ENCODE assay signal across 8 cellular contexts in the genomic region with DNA sequence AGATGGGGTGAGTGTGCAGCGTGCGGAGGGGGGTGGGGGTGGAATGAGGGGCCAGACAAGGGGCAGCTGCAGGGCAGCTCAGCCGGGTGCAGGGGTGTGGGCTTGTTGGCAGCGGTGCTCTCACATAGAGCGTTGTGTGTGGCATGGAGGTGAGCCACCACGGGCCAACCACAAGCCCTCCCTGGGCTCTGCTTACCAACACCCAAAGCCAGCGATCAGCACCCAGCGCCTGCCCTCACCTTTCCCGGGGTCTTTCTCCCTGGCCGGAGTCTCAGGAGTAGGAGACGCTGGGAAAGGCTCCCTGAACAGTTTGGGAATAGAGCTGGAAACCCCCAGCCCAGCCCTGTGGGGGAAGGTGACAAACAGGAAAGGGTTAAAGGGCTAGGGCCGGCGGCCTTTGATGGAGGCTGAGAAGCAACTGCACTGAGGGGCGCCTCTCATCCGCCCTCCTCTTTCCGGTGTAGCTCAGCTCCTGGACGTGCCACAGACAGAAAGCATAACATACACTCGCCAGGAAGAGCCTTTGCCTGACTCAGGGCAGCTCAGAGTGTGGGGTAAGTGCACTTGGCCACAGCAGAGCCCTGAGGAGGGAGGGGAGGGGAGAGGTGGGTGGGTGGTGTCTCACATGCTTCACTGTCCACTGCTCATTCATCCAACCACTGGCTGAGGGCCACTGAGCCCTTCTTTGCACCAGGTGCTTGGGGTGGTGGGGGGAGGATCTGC. TPM values are rescaled to one million over a fixed set of nuclear protein-coding genes. Genes with fewer than 3 reads are reported as not detected.
DNase-seq lines count a peak whose midpoint lies in the region; ATAC-seq, FAIRE-seq and TF ChIP-seq lines count a peak whose summit lies in the region.

No MANE protein-coding gene starts in this region.

- H3K4me1 ChIP-seq in Loucy (ENCODE audit: insufficient read depth, low read length, poor library complexity, severe bottlenecking) (peaks cover 64% of the 10 kb centered on the region), fibroblast of lung (ENCODE audit: control insufficient read depth, extremely low read depth, insufficient read depth, low read length) (peaks cover 22% of the 10 kb centered on the region)

- no TSS peak for BruUV-seq in Calu3 (replicated peaks; lab: Mats Ljungman, UMichigan)

- H3K36me3 Mint-ChIP-seq in Calu3 (ENCODE audit: insufficient read depth, unreplicated experiment): peaks cover 57% of the 10 kb centered on the region

- H3K9me3 Mint-ChIP-seq in Calu3 (ENCODE audit: low read depth, unreplicated experiment): no peaks in the 10 kb centered on the region

- FAIRE-seq in GM19239 (lab: Jason Lieb, UNC): no peak

- CTCF ChIA-PET in Calu3 (lab: Charles Lee): interaction anchor here (0.6 to 3.2 kb wide), 9 partner anchors 9 to 582 kb away, joined by 3 to 28 read pairs (median 4); no protein-coding TSS in a partner anchor

- H3K9me2 ChIP-seq in Loucy (replicated peaks; ENCODE audit: low read depth, low read length): no peaks in the 10 kb centered on the region

- peak; percentile 16 for DNase-seq in Calu3
- peak; percentile 11 to 16 for DNase-seq in activated CD8-positive, alpha-beta memory T cell treated with anti-CD3 and anti-CD28 coated beads for 4 hours (ENCODE audit: low read depth in 2 of 2)
- DNase-seq in fibroblast of lung (ENCODE audit: low read depth in 2 of 2): peak; percentile 61 to 89
- peak; percentile 62 for DNase-seq in non-pigmented ciliary epithelial cell (ENCODE audit: low read depth)
- no peak for DNase-seq in middle frontal gyrus (ENCODE audit: extremely low spot score, low spot score)
- no peak for DNase-seq in GM19239 (ENCODE audit: insufficient read length, low spot score)

- peak; percentile 10 for TF ChIP-seq CTCF in Calu3 (IDR thresholded peaks at IDR 0.05; ENCODE audit: unreplicated experiment)
- TF ChIP-seq CTCF in Loucy (conservative IDR thresholded peaks at IDR 0.05; ENCODE audit: low read length): no peak
- no peak for TF ChIP-seq CTCF in fibroblast of lung (conservative IDR thresholded peaks at IDR 0.05 in 1 of 2, IDR thresholded peaks at IDR 0.05 in 1 of 2; ENCODE audit: low read depth in 1 of 2, low read length in 2 of 2)

- peak overlapping the region; percentile 94 for H3K4me2 ChIP-seq in Loucy (ENCODE audit: low read depth, low read length, poor library complexity, severe bottlenecking)
- peak overlapping the region; percentile 77 for H3K4me2 ChIP-seq in fibroblast of lung (ENCODE audit: extremely low read depth, insufficient read depth, low read length)

- H3K27ac Mint-ChIP-seq in Calu3 (ENCODE audit: unreplicated experiment): peak overlapping the region; percentile 72

- H3K36me3 ChIP-seq in Loucy (ENCODE audit: insufficient read depth, low read length) (peaks cover 17% of the 10 kb centered on the region; the same call in 1 of the 2 replicates), fibroblast of lung (ENCODE audit: control insufficient read depth, insufficient read depth, low read length) (peaks cover 8% of the 10 kb centered on the region)

- H3K79me2 ChIP-seq in Loucy (ENCODE audit: insufficient read depth, low read length): peaks cover 33% of the 10 kb centered on the region
- no peaks in the 10 kb centered on the region for H3K79me2 ChIP-seq in fibroblast of lung (ENCODE audit: control insufficient read depth, insufficient read depth, low read length)

- H3K27me3 ChIP-seq in Loucy (ENCODE audit: insufficient read depth, low read length, poor library complexity, severe bottlenecking) (no peaks in the 10 kb centered on the region), fibroblast of lung (ENCODE audit: control insufficient read depth, insufficient read depth, low read length) (no peaks in the 10 kb centered on the region)

- H3K4me3 Mint-ChIP-seq in Calu3 (ENCODE audit: low read depth, unreplicated experiment): peak overlapping the region; percentile 74

- H4K20me1 ChIP-seq in Loucy (ENCODE audit: insufficient read depth, low read length, poor library complexity, severe bottlenecking): peaks cover 16% of the 10 kb centered on the region
- H4K20me1 ChIP-seq in fibroblast of lung (ENCODE audit: control insufficient read depth, extremely low read depth, insufficient read depth, low read length): no peaks in the 10 kb centered on the region

- H3K9me3 ChIP-seq in Loucy (ENCODE audit: insufficient read depth, low read depth, low read length) (no peaks in the 10 kb centered on the region), fibroblast of lung (ENCODE audit: control insufficient read depth, insufficient read depth, low read depth, low read length) (no peaks in the 10 kb centered on the region)

- peak; percentile 7 for ATAC-seq in GM21515 (IDR thresholded peaks at IDR 0.05; ENCODE audit: unreplicated experiment)

- no peaks in the 10 kb centered on the region for H3K27me3 Mint-ChIP-seq in Calu3 (ENCODE audit: unreplicated experiment)

- peak overlapping the region; percentile 89 for H3K4me3 ChIP-seq in Loucy (ENCODE audit: low read length, poor library complexity, severe bottlenecking)
- H3K4me3 ChIP-seq in fibroblast of lung (replicated peaks in 1 of 4; ENCODE audit: control extremely low read depth in 1 of 4, insufficient read depth in 1 of 4, low read depth in 3 of 4, low read length in 4 of 4): peak overlapping the region; percentile 77 to 93 (median 84)

- intact Hi-C loops in Calu3 (cut with micrococcal nuclease; ENCODE audit: unreplicated experiment): no loop called here

- peaks cover 56% of the 10 kb centered on the region for H3K4me1 Mint-ChIP-seq in Calu3 (ENCODE audit: low read depth, unreplicated experiment)

- peak overlapping the region; percentile 88 for H2AFZ ChIP-seq in Loucy (ENCODE audit: low read length)
- H2AFZ ChIP-seq in fibroblast of lung (ENCODE audit: low read length): peak overlapping the region; percentile 49

- no peaks in the 10 kb centered on the region for H3F3A ChIP-seq in Loucy (ENCODE audit: low read depth)

- peak overlapping the region; percentile 21 for H3K27ac ChIP-seq in fibroblast of lung (ENCODE audit: insufficient read depth, low read length)

- H3K9ac ChIP-seq in Loucy (ENCODE audit: low read depth, low read length, poor library complexity, severe bottlenecking) (peak overlapping the region; percentile 84), fibroblast of lung (ENCODE audit: insufficient read depth, low read length) (peak overlapping the region; percentile 76)

RNA-seq across cellular contexts. Expression of gene IKBKE, which starts 0.6 kb away (rescaled TPM):
- total RNA-seq in Calu3 (2022): 35.5 and 47.5 TPM in 2 replicates
- 9.6 and 10.0 TPM in 2 replicates for total RNA-seq in fibroblast of lung
- 12.4 and 13.1 TPM in 2 replicates for polyA plus RNA-seq in fibroblast of lung
- polyA plus RNA-seq in fibroblast of lung (2012): 14.2 and 16.1 TPM in 2 replicates
- 12.0 and 30.6 TPM in 2 replicates for polyA minus RNA-seq in fibroblast of lung (ENCODE audit: low replicate concordance)

RNA-seq across cellular contexts. Expression of gene RASSF5, which starts 36.5 kb away (rescaled TPM):
- total RNA-seq in Calu3 (2022) (6.1 and 6.5 TPM in 2 replicates), fibroblast of lung (1.8 and 3.0 TPM in 2 replicates)
- 1.3 and 2.2 TPM in 2 replicates for polyA plus RNA-seq in fibroblast of lung
- 1.2 and 3.0 TPM in 2 replicates for polyA plus RNA-seq in fibroblast of lung (2012)
- 2.9 and 4.9 TPM in 2 replicates for polyA minus RNA-seq in fibroblast of lung (ENCODE audit: low replicate concordance)

Comparison
In these comparisons a context has a peak if more than half of its experiments do, and no peak if none do; other contexts are left out.
1. DNase-seq: peak in Calu3 (single experiment), activated CD8-positive, alpha-beta memory T cell treated with anti-CD3 and anti-CD28 coated beads for 4 hours (2 of 2), fibroblast of lung (2 of 2) and non-pigmented ciliary epithelial cell (single experiment); none in middle frontal gyrus (single experiment) and GM19239 (single experiment).